8 cellular contexts compared by ENCODE assay signal in genomic region chr21:16082038-16082816, GRCh38.
DNase-seq lines count a peak whose midpoint lies in the region; ATAC-seq and TF ChIP-seq lines count a peak whose summit lies in the region.

No MANE protein-coding gene starts in this region.

- H3K9ac ChIP-seq in smooth muscle cell (ENCODE audit: low read depth) = no peak overlapping the region

- peak; percentile 57 for TF ChIP-seq CTCF in activated CD8-positive, alpha-beta T cell treated with anti-CD3 and anti-CD28 coated beads for 36 hours (IDR thresholded peaks at IDR 0.05)
- peak; percentile 5 for TF ChIP-seq CTCF in fibroblast of the aortic adventitia (IDR thresholded peaks at IDR 0.05; ENCODE audit: insufficient read depth, low read length)
- peak; percentile 52 for TF ChIP-seq CTCF in smooth muscle cell (IDR thresholded peaks at IDR 0.05; ENCODE audit: borderline replicate concordance, insufficient read depth, poor library complexity, severe bottlenecking)

- H3K4me3 ChIP-seq in fibroblast of the aortic adventitia (ENCODE audit: low read depth, low read length) = no peak overlapping the region
- H3K4me3 ChIP-seq in smooth muscle cell = no peak overlapping the region
- no peak overlapping the region for H3K4me3 ChIP-seq in CD8-positive, alpha-beta memory T cell (ENCODE audit: low read length)

- no peak overlapping the region for H3K27ac Mint-ChIP-seq in activated CD8-positive, alpha-beta T cell treated with anti-CD3 and anti-CD28 coated beads for 36 hours
- H3K27ac Mint-ChIP-seq in activated CD8-positive, alpha-beta T cell treated with anti-CD3 and anti-CD28 coated beads, Interleukin-2, amount 10 ng/mL, durations not matched to agents 7 days and 5 days = no peak overlapping the region
- H3K27ac Mint-ChIP-seq in CD8-positive, alpha-beta memory T cell = no peak overlapping the region
- H3K27ac Mint-ChIP-seq in activated naive CD4-positive, alpha-beta T cell treated with anti-CD3 and anti-CD28 coated beads, Interleukin-2, amount 50 U/mL, for 72 hours = no peak overlapping the region

- H3K27me3 ChIP-seq in smooth muscle cell (ENCODE audit: low read depth) = no peaks in the 10 kb centered on the region
- no peaks in the 10 kb centered on the region for H3K27me3 ChIP-seq in CD8-positive, alpha-beta memory T cell (ENCODE audit: insufficient read depth, low read length, poor library complexity, severe bottlenecking)

- H3K9me3 Mint-ChIP-seq in activated CD8-positive, alpha-beta T cell treated with anti-CD3 and anti-CD28 coated beads for 36 hours = no peaks in the 10 kb centered on the region
- H3K9me3 Mint-ChIP-seq in activated CD8-positive, alpha-beta T cell treated with anti-CD3 and anti-CD28 coated beads, Interleukin-2, amount 10 ng/mL, durations not matched to agents 7 days and 5 days (ENCODE audit: insufficient read depth) = no peaks in the 10 kb centered on the region
- H3K9me3 Mint-ChIP-seq in CD8-positive, alpha-beta memory T cell = no peaks in the 10 kb centered on the region
- H3K9me3 Mint-ChIP-seq in activated naive CD4-positive, alpha-beta T cell treated with anti-CD3 and anti-CD28 coated beads, Interleukin-2, amount 50 U/mL, for 72 hours = no peaks in the 10 kb centered on the region

- H3K4me2 ChIP-seq in smooth muscle cell = no peak overlapping the region

- DNase-seq in activated CD8-positive, alpha-beta T cell treated with anti-CD3 and anti-CD28 coated beads for 36 hours = no peak
- no peak for DNase-seq in activated CD8-positive, alpha-beta T cell treated with anti-CD3 and anti-CD28 coated beads, Interleukin-2, amount 10 ng/mL, durations not matched to agents 7 days and 5 days
- DNase-seq in OCI-M2 (lab: John Stamatoyannopoulos, UW; ENCODE audit: unreplicated experiment) (peak; percentile 11), fibroblast of the aortic adventitia (ENCODE audit: low read depth) (peak; percentile 60), smooth muscle cell (lab: John Stamatoyannopoulos, UW; ENCODE audit: unreplicated experiment) (no peak)
- DNase-seq in CD8-positive, alpha-beta memory T cell = no peak
- no peak for DNase-seq in activated naive CD4-positive, alpha-beta T cell treated with anti-CD3 and anti-CD28 coated beads, Interleukin-2, amount 50 U/mL, for 72 hours (ENCODE audit: low spot score in 2 of 2)

- H3K4me3 Mint-ChIP-seq in activated CD8-positive, alpha-beta T cell treated with anti-CD3 and anti-CD28 coated beads for 36 hours = no peak overlapping the region
- H3K4me3 Mint-ChIP-seq in activated CD8-positive, alpha-beta T cell treated with anti-CD3 and anti-CD28 coated beads, Interleukin-2, amount 10 ng/mL, durations not matched to agents 7 days and 5 days = no peak overlapping the region
- no peak overlapping the region for H3K4me3 Mint-ChIP-seq in CD8-positive, alpha-beta memory T cell

- peak overlapping the region; percentile 89 for H2AFZ ChIP-seq in smooth muscle cell (ENCODE audit: low read depth)

- H3F3A ChIP-seq in smooth muscle cell (ENCODE audit: low read depth) = no peaks in the 10 kb centered on the region

- H4K20me1 ChIP-seq in smooth muscle cell (ENCODE audit: low read depth) = no peaks in the 10 kb centered on the region

- H3K4me1 Mint-ChIP-seq in activated CD8-positive, alpha-beta T cell treated with anti-CD3 and anti-CD28 coated beads for 36 hours (ENCODE audit: low read depth) = no peaks in the 10 kb centered on the region
- no peaks in the 10 kb centered on the region for H3K4me1 Mint-ChIP-seq in activated CD8-positive, alpha-beta T cell treated with anti-CD3 and anti-CD28 coated beads, Interleukin-2, amount 10 ng/mL, durations not matched to agents 7 days and 5 days (ENCODE audit: low read depth)
- no peaks in the 10 kb centered on the region for H3K4me1 Mint-ChIP-seq in CD8-positive, alpha-beta memory T cell

- H3K79me2 ChIP-seq in smooth muscle cell (ENCODE audit: low read depth) = no peaks in the 10 kb centered on the region

- CTCF ChIA-PET in activated CD8-positive, alpha-beta T cell treated with anti-CD3 and anti-CD28 coated beads for 36 hours (lab: Charles Lee) = interaction anchor here (0.9 to 3.0 kb wide), 6 partner anchors 11 to 248 kb away, joined by 3 to 13 read pairs (median 3); no protein-coding TSS in a partner anchor
- CTCF ChIA-PET in activated CD8-positive, alpha-beta T cell treated with anti-CD3 and anti-CD28 coated beads, Interleukin-2, amount 10 ng/mL, durations not matched to agents 7 days and 5 days (lab: Charles Lee) = interaction anchor here (0.7 to 1.1 kb wide), 7 partner anchors 12 to 265 kb away, joined by 3 to 4 read pairs (median 3); no protein-coding TSS in a partner anchor
- CTCF ChIA-PET in CD8-positive, alpha-beta memory T cell (lab: Charles Lee) = no interaction called here

- H3K9me3 ChIP-seq in smooth muscle cell (replicated peaks; ENCODE audit: low read depth) = no peaks in the 10 kb centered on the region
- no peaks in the 10 kb centered on the region for H3K9me3 ChIP-seq in CD8-positive, alpha-beta memory T cell (ENCODE audit: low read length)

- no peaks in the 10 kb centered on the region for H3K27me3 Mint-ChIP-seq in activated CD8-positive, alpha-beta T cell treated with anti-CD3 and anti-CD28 coated beads for 36 hours
- no peaks in the 10 kb centered on the region for H3K27me3 Mint-ChIP-seq in activated CD8-positive, alpha-beta T cell treated with anti-CD3 and anti-CD28 coated beads, Interleukin-2, amount 10 ng/mL, durations not matched to agents 7 days and 5 days (ENCODE audit: low read depth)
- H3K27me3 Mint-ChIP-seq in CD8-positive, alpha-beta memory T cell = peaks cover 0 to 2% of the 10 kb centered on the region in 2 donors

- H3K36me3 Mint-ChIP-seq in activated CD8-positive, alpha-beta T cell treated with anti-CD3 and anti-CD28 coated beads for 36 hours (ENCODE audit: low read depth) = no peaks in the 10 kb centered on the region
- no peaks in the 10 kb centered on the region for H3K36me3 Mint-ChIP-seq in activated CD8-positive, alpha-beta T cell treated with anti-CD3 and anti-CD28 coated beads, Interleukin-2, amount 10 ng/mL, durations not matched to agents 7 days and 5 days (ENCODE audit: low read depth)
- no peaks in the 10 kb centered on the region for H3K36me3 Mint-ChIP-seq in CD8-positive, alpha-beta memory T cell
- H3K36me3 Mint-ChIP-seq in activated naive CD4-positive, alpha-beta T cell treated with anti-CD3 and anti-CD28 coated beads, Interleukin-2, amount 50 U/mL, for 72 hours = no peaks in the 10 kb centered on the region

- POLR2A ChIA-PET in activated CD8-positive, alpha-beta T cell treated with anti-CD3 and anti-CD28 coated beads for 36 hours (lab: Charles Lee) = no interaction called here
- POLR2A ChIA-PET in activated CD8-positive, alpha-beta T cell treated with anti-CD3 and anti-CD28 coated beads, Interleukin-2, amount 10 ng/mL, durations not matched to agents 7 days and 5 days (lab: Charles Lee) = no interaction called here
- POLR2A ChIA-PET in CD8-positive, alpha-beta memory T cell (lab: Charles Lee) = no interaction called here

- intact Hi-C loops in activated CD8-positive, alpha-beta T cell treated with anti-CD3 and anti-CD28 coated beads for 36 hours (cut with micrococcal nuclease) = loop anchor here (10.0 kb wide), 1 partner anchor 253 kb away; no protein-coding TSS in a partner anchor

- H3K4me1 ChIP-seq in smooth muscle cell (ENCODE audit: low read depth) = no peaks in the 10 kb centered on the region
- no peaks in the 10 kb centered on the region for H3K4me1 ChIP-seq in CD8-positive, alpha-beta memory T cell (ENCODE audit: insufficient read depth, low read length)

- no peak overlapping the region for H3K27ac ChIP-seq in smooth muscle cell (ENCODE audit: low read depth)
- no peak overlapping the region for H3K27ac ChIP-seq in CD8-positive, alpha-beta memory T cell (ENCODE audit: low read depth, low read length)

- WGBS in smooth muscle cell (ENCODE audit: low lambda C conversion rate) = 72% methylated on average over 6 of the region's 6 CpGs

- ATAC-seq in activated CD8-positive, alpha-beta T cell treated with anti-CD3 and anti-CD28 coated beads for 36 hours = no peak
- ATAC-seq in activated CD8-positive, alpha-beta T cell treated with anti-CD3 and anti-CD28 coated beads, Interleukin-2, amount 10 ng/mL, durations not matched to agents 7 days and 5 days = no peak
- no peak for ATAC-seq in GM19397 (IDR thresholded peaks at IDR 0.05; ENCODE audit: unreplicated experiment)
- ATAC-seq in activated naive CD4-positive, alpha-beta T cell treated with anti-CD3 and anti-CD28 coated beads, Interleukin-2, amount 50 U/mL, for 72 hours = no peak

- no peaks in the 10 kb centered on the region for H3K36me3 ChIP-seq in smooth muscle cell (ENCODE audit: low read depth)
- no peaks in the 10 kb centered on the region for H3K36me3 ChIP-seq in CD8-positive, alpha-beta memory T cell (ENCODE audit: insufficient read depth, low read length)

Comparison
In these comparisons a context has a peak if more than half of its experiments do, and no peak if none do; other contexts are left out.
1. DNase-seq: peak in OCI-M2 (single experiment) and fibroblast of the aortic adventitia (single experiment); none in activated CD8-positive, alpha-beta T cell treated with anti-CD3 and anti-CD28 coated beads for 36 hours (single experiment), activated CD8-positive, alpha-beta T cell treated with anti-CD3 and anti-CD28 coated beads, Interleukin-2, amount 10 ng/mL, durations not matched to agents 7 days and 5 days (single experiment), smooth muscle cell (single experiment), CD8-positive, alpha-beta memory T cell (0 of 5) and activated naive CD4-positive, alpha-beta T cell treated with anti-CD3 and anti-CD28 coated beads, Interleukin-2, amount 50 U/mL, for 72 hours (0 of 2).
2. CTCF ChIP-seq: peak in every context shown above with its lines; median percentile 57 in activated CD8-positive, alpha-beta T cell treated with anti-CD3 and anti-CD28 coated beads for 36 hours; 52 in smooth muscle cell; 5 in fibroblast of the aortic adventitia.